8 cellular contexts compared by ENCODE assay signal in genomic region chr19:35856546-35857149, GRCh38. TPM values are rescaled to one million over a fixed set of nuclear protein-coding genes. Genes with fewer than 3 reads are reported as not detected.
DNase-seq lines count a peak whose midpoint lies in the region; ATAC-seq, FAIRE-seq and TF ChIP-seq lines count a peak whose summit lies in the region.

KIRREL2 (plus strand) TSS chr19:35856911; CDS start chr19:35857120, 209 bp downstream.

- H3K4me3 Mint-ChIP-seq in T-helper 17 cell (peak within 1 kb of the TSS; percentile 89), nephron progenitor cell (peak within 1 kb of the TSS; percentile 88)

- no peaks in the 10 kb centered on the region for H3K36me3 ChIP-seq in H1 (ENCODE audit: control insufficient read depth in 2 of 4, insufficient read depth in 4 of 4, low read length in 3 of 4)

- 1% methylated on average over 21 of the region's 42 CpGs; no CpG with 5 or more reads in 1 of the 2 experiments for WGBS in H1 (ENCODE audit: extremely low coverage in 1 of 2, insufficient coverage in 1 of 2, insufficient read length in 1 of 2, insufficient replicate concordance in 2 of 2, low coverage in 1 of 2, low lambda C conversion rate in 2 of 2, missing lambda C conversion rate in 1 of 2), 2 experiments

- H2BK20ac ChIP-seq in H1 (ENCODE audit: low read length): no peak within 1 kb of the TSS

- H3K4me1 ChIP-seq in H1 (replicated peaks in 1 of 4; ENCODE audit: control insufficient read depth in 3 of 4, insufficient read depth in 4 of 4, low read length in 3 of 4): peaks cover 0 to 21% (median 12%) of the 10 kb centered on the region in 4 experiments; a peak in 6 of 7 replicates

- peak within 1 kb of the TSS; percentile 19 for H3K18ac ChIP-seq in H1 (ENCODE audit: extremely low read depth, low read length)

- POLR2A ChIA-PET in H1 (lab: Charles Lee; ENCODE audit: partially characterized antibody): interaction anchor here (0.7 to 3.3 kb wide), 3 partner anchors 12 to 111 kb away, joined by 3 to 19 read pairs (median 5); partner anchors contain the start of genes APLP1, HSPB6, PSENEN and U2AF1L4

- H3K9me3 Mint-ChIP-seq in nephron progenitor cell: peaks cover 4% of the 10 kb centered on the region

- peaks cover 7 to 59% (median 52%) of the 10 kb centered on the region in 4 experiments for H3K27me3 ChIP-seq in H1 (replicated peaks in 1 of 4; ENCODE audit: control insufficient read depth in 3 of 4, extremely low read depth in 1 of 4, insufficient read depth in 3 of 4, low read length in 3 of 4)

- H4K8ac ChIP-seq in H1 (ENCODE audit: extremely low read depth, insufficient read depth, low read length): peak within 1 kb of the TSS; percentile 82

- no peak within 1 kb of the TSS for H3K23ac ChIP-seq in H1 (ENCODE audit: insufficient read length)

- no peak within 1 kb of the TSS for H3K56ac ChIP-seq in H1 (replicated peaks; ENCODE audit: insufficient read length, low read depth, low read length)

- no peak for TF ChIP-seq EP300 in H1 (IDR thresholded peaks at IDR 0.05; ENCODE audit: borderline replicate concordance in 1 of 2, low read depth in 2 of 2, low read length in 2 of 2)

- H3K4me2 ChIP-seq in H1 (ENCODE audit: insufficient read depth in 1 of 2, low read depth in 2 of 2, low read length in 2 of 2): peak within 1 kb of the TSS; percentile 83

- H2BK120ac ChIP-seq in H1 (replicated peaks; ENCODE audit: low read depth, low read length): no peak within 1 kb of the TSS

- CTCF ChIA-PET in H1 (lab: Charles Lee; ENCODE audit: partially characterized antibody): interaction anchor here (0.5 to 1.3 kb wide), 6 partner anchors 11 to 79 kb away, joined by 3 to 5 read pairs (median 3); no protein-coding TSS in a partner anchor

- peak within 1 kb of the TSS; percentile 27; the same call in 1 of the 2 replicates for H2BK12ac ChIP-seq in H1 (ENCODE audit: low read depth, low read length)

- H2BK15ac ChIP-seq in H1 (ENCODE audit: low read length): 0 out of 2 replicates have a peak within 1 kb of the TSS, but pooled peaks have one; percentile 61

- no peak within 1 kb of the TSS for H3K27ac ChIP-seq in H1 (ENCODE audit: low read depth, low read length)

- H3K36me3 Mint-ChIP-seq in T-helper 17 cell (ENCODE audit: low read depth): peaks cover 12% of the 10 kb centered on the region
- no peaks in the 10 kb centered on the region for H3K36me3 Mint-ChIP-seq in nephron progenitor cell (ENCODE audit: low read depth)

- H3K9me3 ChIP-seq in T-helper 17 cell (ENCODE audit: control insufficient read depth, low read length, poor library complexity, severe bottlenecking) (no peaks in the 10 kb centered on the region), H1 (ENCODE audit: insufficient read depth in 2 of 2, low read depth in 1 of 2, low read length in 1 of 2) (no peaks in the 10 kb centered on the region)

- H4K20me1 ChIP-seq in H1 (replicated peaks in 1 of 2; ENCODE audit: control insufficient read depth in 1 of 2, insufficient read depth in 2 of 2, low read length in 2 of 2): peaks cover 0 to 5% of the 10 kb centered on the region in 2 experiments

- peak; percentile 51 for ATAC-seq in T-helper 17 cell
- no peak for ATAC-seq in HG03095 (IDR thresholded peaks at IDR 0.05; ENCODE audit: unreplicated experiment)
- ATAC-seq in GM21447 (IDR thresholded peaks at IDR 0.05; ENCODE audit: unreplicated experiment): no peak

- H3K4me1 Mint-ChIP-seq in T-helper 17 cell (peaks cover 15% of the 10 kb centered on the region), nephron progenitor cell (peaks cover 51% of the 10 kb centered on the region)

- H3K79me2 ChIP-seq in H1 (ENCODE audit: control insufficient read depth in 1 of 2, insufficient read depth in 2 of 2, low read length in 2 of 2): no peaks in the 10 kb centered on the region

- no peak for FAIRE-seq in H1 (lab: Jason Lieb, UNC)

- no peak within 1 kb of the TSS for H2AK5ac ChIP-seq in H1 (ENCODE audit: low read depth, low read length)

- H3K27ac Mint-ChIP-seq in T-helper 17 cell (no peak within 1 kb of the TSS), nephron progenitor cell (no peak within 1 kb of the TSS)

- H3K79me1 ChIP-seq in H1 (ENCODE audit: low read depth, low read length): no peaks in the 10 kb centered on the region

- H3K23me2 ChIP-seq in H1 (ENCODE audit: low read depth, low read length): peaks cover 22% of the 10 kb centered on the region

- H3K4ac ChIP-seq in H1 (replicated peaks; ENCODE audit: insufficient read length, low read depth, low read length): peak within 1 kb of the TSS; percentile 44

- H3K27me3 Mint-ChIP-seq in T-helper 17 cell (peaks cover 73% of the 10 kb centered on the region), nephron progenitor cell (ENCODE audit: low read depth, poor library complexity) (peaks cover 92% of the 10 kb centered on the region)

- TF ChIP-seq CTCF in H1 (IDR thresholded peaks at IDR 0.05; ENCODE audit: control extremely low read depth in 1 of 3, insufficient read depth in 1 of 3, low read depth in 1 of 3, low read length in 3 of 3): no peak
- TF ChIP-seq CTCF in nephron progenitor cell (IDR thresholded peaks at IDR 0.05): no peak

- peak in 2 of 3 experiments; percentile 32 to 48 for DNase-seq in NCI-H1417 (lab: John Stamatoyannopoulos, UW)
- DNase-seq in NCI-H1417 treated with DMSO at 0.1 percent for 48 hours (lab: John Stamatoyannopoulos, UW): no peak
- DNase-seq in T-helper 17 cell: no peak
- DNase-seq in H1 (ENCODE audit: low read depth in 1 of 2, low spot score in 2 of 2): peak in 1 of 2 experiments; percentile 90
- peak; percentile 85 for DNase-seq in nephron progenitor cell
- no peak for DNase-seq in cortex of kidney (lab: John Stamatoyannopoulos, UW)

- H3K4me3 ChIP-seq in H1 (ENCODE audit: extremely low read depth in 1 of 4, insufficient read depth in 2 of 4, low read depth in 3 of 4, low read length in 4 of 4): peak within 1 kb of the TSS; percentile 53 to 78 (median 70)

- no peak within 1 kb of the TSS for H4K91ac ChIP-seq in H1 (replicated peaks; ENCODE audit: insufficient read length, low read length)

- no peak within 1 kb of the TSS for H2BK5ac ChIP-seq in H1 (ENCODE audit: low read depth, low read length)

- H4K5ac ChIP-seq in H1 (ENCODE audit: insufficient read length, low read depth, low read length): no peak within 1 kb of the TSS

- no peak for TF ChIP-seq POLR2A in H1 (IDR thresholded peaks at IDR 0.05; ENCODE audit: control extremely low read depth in 1 of 2, low read depth in 2 of 2, low read length in 2 of 2)

- no peak within 1 kb of the TSS; a peak in 1 of 7 replicates for H3K9ac ChIP-seq in H1 (replicated peaks in 1 of 4; ENCODE audit: extremely low read depth in 1 of 4, low read depth in 3 of 4, low read length in 3 of 4)

- TF ChIP-seq RAD21 in H1 (IDR thresholded peaks at IDR 0.05 in 1 of 2, conservative IDR thresholded peaks at IDR 0.05 in 1 of 2; ENCODE audit: low read depth in 2 of 2, low read length in 2 of 2): no peak

- no peak within 1 kb of the TSS for H3K14ac ChIP-seq in H1 (ENCODE audit: insufficient read length)

- H2AFZ ChIP-seq in H1 (ENCODE audit: low read length): peak within 1 kb of the TSS; percentile 78; the same call in 1 of the 2 replicates

TF ChIP-seq in H1, 55 proteins besides CTCF, POLR2A, EP300 and RAD21 (continues in another document):
- TF ChIP-seq YY1 (IDR thresholded peaks at IDR 0.05; ENCODE audit: low read depth, low read length): no peak
- no peak for TF ChIP-seq TAF1 (IDR thresholded peaks at IDR 0.05; ENCODE audit: low read depth, low read length)
- TF ChIP-seq POU5F1 (IDR thresholded peaks at IDR 0.05; ENCODE audit: low read depth, low read length): no peak
- no peak for TF ChIP-seq EZH2 (IDR thresholded peaks at IDR 0.05; ENCODE audit: low read depth, low read length, severe bottlenecking)

RNA-seq across cellular contexts. Expression of gene KIRREL2, which starts in this region (rescaled TPM):
- not detected for total RNA-seq in T-helper 17 cell
- total RNA-seq in H1 (2021; fragmentation: NEBNext Ultra II Directional; extraction: Animal tissue kit (Norgen Biotek cat#: 25700)): 4.6 TPM in 2 replicates
- 2.4 and 3.3 TPM in 2 replicates for polyA plus RNA-seq in H1 (2011; rRNA removed)
- 2.6 TPM for polyA plus RNA-seq in H1 (2011; cell fraction: cytosol; rRNA removed)
- polyA plus RNA-seq in H1 (2011; cell fraction: nucleus; rRNA removed): 7.0 TPM
- polyA plus RNA-seq in H1 (2012, experiment 1 of 2): 3.4 to 4.7 TPM (median 4.0 TPM) in 4 replicates
- 2.8 TPM for polyA plus RNA-seq in H1 (2012, experiment 2 of 2)
- polyA plus RNA-seq in H1 (2013, experiment 1 of 2): 4.8 TPM
- polyA plus RNA-seq in H1 (2013, experiment 2 of 2): 4.4 TPM
- 1.2 and 2.4 TPM in 2 replicates for polyA minus RNA-seq in H1 (2011; rRNA and poly(A)+ RNA removed)
- 2.2 TPM for polyA minus RNA-seq in H1 (2011; cell fraction: cytosol; rRNA and poly(A)+ RNA removed)
- polyA minus RNA-seq in H1 (2011; cell fraction: nucleus; rRNA and poly(A)+ RNA removed): 1.7 TPM

Comparison
In these comparisons a context has a peak if more than half of its experiments do, and no peak if none do; other contexts are left out.
1. DNase-seq: peak in NCI-H1417 (2 of 3) and nephron progenitor cell (single experiment); none in NCI-H1417 treated with DMSO at 0.1 percent for 48 hours (single experiment), T-helper 17 cell (0 of 3) and cortex of kidney (single experiment).
2. Peak in ATAC-seq in T-helper 17 cell; RNA of the gene not detected or under 1 TPM.